Comparison of ENCODE assay signal across 8 cellular contexts in the genomic region with DNA sequence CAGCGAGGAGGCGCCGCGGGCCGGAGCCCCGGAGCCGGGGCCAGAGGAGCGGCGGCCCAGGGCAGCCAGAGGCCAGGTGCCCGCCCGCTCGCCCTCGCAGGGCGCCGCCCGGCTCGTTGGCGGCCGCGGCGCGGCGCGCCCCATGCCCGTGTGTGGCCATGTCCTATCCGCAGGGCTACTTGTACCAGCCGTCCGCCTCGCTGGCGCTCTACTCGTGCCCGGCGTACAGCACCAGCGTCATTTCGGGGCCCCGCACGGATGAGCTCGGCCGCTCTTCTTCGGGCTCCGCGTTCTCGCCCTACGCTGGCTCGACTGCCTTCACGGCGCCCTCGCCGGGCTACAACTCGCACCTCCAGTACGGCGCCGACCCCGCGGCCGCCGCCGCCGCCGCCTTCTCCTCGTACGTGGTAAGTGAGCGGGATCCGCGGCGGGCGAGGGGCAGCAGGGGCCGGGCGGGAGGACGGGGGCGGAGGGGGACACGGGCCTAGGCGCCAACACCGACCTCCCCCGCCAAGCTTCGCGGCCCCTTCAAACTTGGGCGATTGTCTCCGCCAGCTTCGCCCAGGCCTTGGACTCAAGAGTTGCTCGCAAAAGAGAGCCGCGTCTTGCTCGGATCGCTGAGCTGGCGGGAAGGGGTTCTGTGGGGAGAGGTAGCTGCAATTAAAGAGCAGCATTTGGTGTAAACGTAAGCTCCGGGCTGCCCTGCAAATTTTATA. TPM values are rescaled to one million over a fixed set of nuclear protein-coding genes. Genes with fewer than 3 reads are reported as not detected.
DNase-seq lines count a peak whose midpoint lies in the region; ATAC-seq and TF ChIP-seq lines count a peak whose summit lies in the region.

No MANE protein-coding gene starts in this region.

- DNase-seq in D341Med (ENCODE audit: low spot score) (peak; percentile 44), HuH-7.5 (ENCODE audit: low spot score) (peak; percentile 41), heart left ventricle (peak in 4 of 5 donors; percentile 15 to 68 (median 52)), gastrocnemius medialis (no peak), AML-193 (lab: John Stamatoyannopoulos, UW) (no peak)
- DNase-seq in activated CD4-positive, alpha-beta memory T cell treated with anti-CD3 and anti-CD28 coated beads, Interleukin-2, amount 10 ng/mL, durations not matched to agents 7 days and 5 days, result no peak

- TF ChIP-seq POLR2A in heart left ventricle (IDR thresholded peaks at IDR 0.05) (no peak), gastrocnemius medialis (IDR thresholded peaks at IDR 0.05) (no peak)

- WGBS in heart left ventricle, 4 donors, result 0 to 1% (median 1%) methylated on average over 20 to 88 of the region's 88 CpGs

- in situ Hi-C loops in gastrocnemius medialis (cut with MboI; ENCODE audit: low sequenced_read_pairs in 4 of 4), result loop anchor here in 1 of 4 donors (25.0 kb wide), 2 partner anchors 644 to 744 kb away; partner anchors contain the start of gene IRX3

- H3K27me3 ChIP-seq in heart left ventricle (peaks cover 3 to 76% (median 39%) of the 10 kb centered on the region in 9 donors), gastrocnemius medialis (peaks cover 54 to 84% (median 83%) of the 10 kb centered on the region in 3 donors)

- peak overlapping the region; percentile 52 for H3K27ac Mint-ChIP-seq in activated CD4-positive, alpha-beta memory T cell treated with anti-CD3 and anti-CD28 coated beads, Interleukin-2, amount 10 ng/mL, durations not matched to agents 7 days and 5 days

- POLR2A ChIA-PET in activated CD4-positive, alpha-beta memory T cell treated with anti-CD3 and anti-CD28 coated beads, Interleukin-2, amount 10 ng/mL, durations not matched to agents 7 days and 5 days (lab: Charles Lee), result interaction anchor here (0.9 kb wide), 1 partner anchor 645 kb away, joined by 3 read pairs; no protein-coding TSS in a partner anchor

- H3K4me1 Mint-ChIP-seq in activated CD4-positive, alpha-beta memory T cell treated with anti-CD3 and anti-CD28 coated beads, Interleukin-2, amount 10 ng/mL, durations not matched to agents 7 days and 5 days, result peaks cover 34% of the 10 kb centered on the region

- CTCF ChIA-PET in activated CD4-positive, alpha-beta memory T cell treated with anti-CD3 and anti-CD28 coated beads, Interleukin-2, amount 10 ng/mL, durations not matched to agents 7 days and 5 days (lab: Charles Lee), result no interaction called here

- H3K36me3 Mint-ChIP-seq in activated CD4-positive, alpha-beta memory T cell treated with anti-CD3 and anti-CD28 coated beads, Interleukin-2, amount 10 ng/mL, durations not matched to agents 7 days and 5 days (ENCODE audit: low read depth), result peaks cover 31% of the 10 kb centered on the region

- peaks cover 3% of the 10 kb centered on the region for H3K9me3 Mint-ChIP-seq in activated CD4-positive, alpha-beta memory T cell treated with anti-CD3 and anti-CD28 coated beads, Interleukin-2, amount 10 ng/mL, durations not matched to agents 7 days and 5 days

- peak overlapping the region; percentile 51 for H3K4me3 Mint-ChIP-seq in activated CD4-positive, alpha-beta memory T cell treated with anti-CD3 and anti-CD28 coated beads, Interleukin-2, amount 10 ng/mL, durations not matched to agents 7 days and 5 days

- H3K9me3 ChIP-seq in heart left ventricle (no peaks in the 10 kb centered on the region), gastrocnemius medialis (no peaks in the 10 kb centered on the region)

- H3K4me3 ChIP-seq in heart left ventricle (peak overlapping the region; percentile 57 to 86 (median 74)), gastrocnemius medialis (peak overlapping the region; percentile 62 to 68 (median 66))

- TF ChIP-seq CTCF in heart left ventricle (IDR thresholded peaks at IDR 0.05), result no peak
- TF ChIP-seq CTCF in gastrocnemius medialis (IDR thresholded peaks at IDR 0.05 in 4 of 5, conservative IDR thresholded peaks at IDR 0.05 in 1 of 5), result no peak

- H3K4me1 ChIP-seq in heart left ventricle, result peaks cover 0 to 41% (median 8%) of the 10 kb centered on the region in 12 donors
- H3K4me1 ChIP-seq in gastrocnemius medialis, result peaks cover 6 to 22% of the 10 kb centered on the region in 2 donors

- H3K27me3 Mint-ChIP-seq in activated CD4-positive, alpha-beta memory T cell treated with anti-CD3 and anti-CD28 coated beads, Interleukin-2, amount 10 ng/mL, durations not matched to agents 7 days and 5 days, result peaks cover 74% of the 10 kb centered on the region

- ATAC-seq in heart left ventricle (no peak), gastrocnemius medialis (no peak), GM19397 (IDR thresholded peaks at IDR 0.05; ENCODE audit: unreplicated experiment) (no peak), GM18873 (IDR thresholded peaks at IDR 0.05; ENCODE audit: low FRiP score, unreplicated experiment) (no peak)

- peaks cover 0 to 10% (median 0%) of the 10 kb centered on the region in 9 donors for H3K36me3 ChIP-seq in heart left ventricle
- no peaks in the 10 kb centered on the region for H3K36me3 ChIP-seq in gastrocnemius medialis

- intact Hi-C loops in heart left ventricle (cut with DNase I), result loop anchor here in 9 of 10 donors (2.0 to 10.0 kb wide), 16 partner anchors 276 to 1386 kb away; partner anchors contain the start of gene IRX6 (in 4 of the 9)
- intact Hi-C loops in gastrocnemius medialis (cut with DNase I; ENCODE audit: low total_unique reads), result loop anchor here (2.0 to 10.0 kb wide), 3 partner anchors 324 to 644 kb away; partner anchors contain the start of gene IRX3

- H3K27ac ChIP-seq in heart left ventricle (peak overlapping the region; percentile 55 to 96 (median 90)), gastrocnemius medialis (peak overlapping the region; percentile 27 to 90 (median 78))

RNA-seq across cellular contexts. Expression of gene IRX5, which starts 0.5 kb away (rescaled TPM):
- under 1 TPM; 0.38 TPM for total RNA-seq in activated CD4-positive, alpha-beta memory T cell treated with anti-CD3 and anti-CD28 coated beads, Interleukin-2, amount 10 ng/mL, durations not matched to agents 7 days and 5 days
- total RNA-seq in heart left ventricle (10 to 100 TPM in 7 of 9 donors, 1 to 10 TPM in 2; 5.8 to 32.2 (median 18.1) TPM), gastrocnemius medialis (1 to 10 TPM in 3 of 4 donors, under 1 TPM in 1; 0.20 to 4.1 (median 2.6) TPM)
- 10 to 100 TPM; 19.2 to 19.4 TPM for polyA plus RNA-seq in heart left ventricle

Comparison
In these comparisons a context has a peak if more than half of its experiments do, and no peak if none do; other contexts are left out.
1. DNase-seq: peak in D341Med (single experiment), HuH-7.5 (single experiment) and heart left ventricle (4 of 5); none in activated CD4-positive, alpha-beta memory T cell treated with anti-CD3 and anti-CD28 coated beads, Interleukin-2, amount 10 ng/mL, durations not matched to agents 7 days and 5 days (single experiment), gastrocnemius medialis (0 of 2) and AML-193 (0 of 2).